2 cellular contexts compared by ENCODE assay signal in the genomic region with DNA sequence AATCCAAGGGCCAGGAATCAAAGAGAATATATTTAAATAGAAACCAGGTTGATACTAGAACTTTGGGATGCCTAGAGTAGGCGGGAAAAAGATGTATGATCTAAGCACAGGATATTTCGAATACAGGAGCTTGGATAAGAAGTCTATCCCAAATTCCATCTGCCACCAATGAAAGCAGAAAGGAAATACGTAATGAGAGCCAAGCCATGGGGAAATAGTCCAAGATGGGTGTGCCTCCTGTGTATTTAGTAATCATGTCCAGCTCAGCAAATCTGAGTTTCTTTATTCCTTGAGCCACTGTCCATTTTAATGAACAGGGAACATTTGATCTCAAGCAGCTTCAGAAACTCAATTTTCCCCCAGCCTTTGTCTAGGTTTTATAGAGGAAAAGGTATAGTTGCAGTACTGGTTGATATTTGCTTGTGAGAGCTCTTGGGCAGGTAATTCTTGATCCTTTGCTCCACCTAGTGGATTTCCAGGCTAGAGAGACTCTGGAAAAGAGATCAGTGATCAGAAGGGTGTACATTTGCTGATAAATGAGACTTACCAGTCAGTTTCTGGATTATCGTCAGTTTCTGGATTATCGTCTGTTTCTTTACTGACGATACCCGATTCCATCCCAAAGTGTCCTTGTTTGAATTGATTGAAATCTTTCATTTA. TPM values are rescaled to one million over a fixed set of nuclear protein-coding genes. Genes with fewer than 3 reads are reported as not detected.
"Had no signal": no experiment of that assay in that cellular context is flagged by ENCODE, and none has a peak within 500 bp of the region (broad histone marks: within the 10 kb centered on the region; RNA-seq: fewer than 3 reads in every experiment).

No MANE protein-coding gene starts in this region.

RNA-seq across cellular contexts. Expression of a gene that starts 28.3 kb away (rescaled TPM):
- total RNA-seq: left ventricle myocardium inferior, sigmoid colon had no signal
